Comparison of ENCODE assay signal across 26 cellular contexts in the genomic region with DNA sequence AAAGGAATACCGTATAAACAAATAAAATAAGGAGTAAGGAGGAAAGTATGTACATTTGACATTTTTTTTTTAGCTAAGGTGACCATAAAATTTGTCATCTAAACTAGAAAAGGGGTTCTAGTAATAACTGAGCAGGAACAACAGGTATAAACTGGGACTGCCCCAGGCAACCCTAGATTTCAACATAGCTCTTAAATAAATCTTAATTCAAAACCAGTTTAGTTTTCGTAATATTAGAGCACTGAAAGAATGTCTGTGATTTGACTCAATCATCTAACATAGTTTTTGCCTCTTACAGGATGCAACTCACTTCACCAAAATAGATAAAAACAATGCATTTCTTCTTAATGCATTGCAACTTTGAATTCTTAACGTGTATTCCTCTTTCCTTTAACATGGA.
DNase-seq lines count a peak whose midpoint lies in the region; ATAC-seq and TF ChIP-seq lines count a peak whose summit lies in the region.
"Had no signal": no experiment of that assay in that cellular context is flagged by ENCODE, and none has a peak within 500 bp of the region (broad histone marks: within the 10 kb centered on the region; RNA-seq: fewer than 3 reads in every experiment).

No MANE protein-coding gene starts in this region.

- WGBS in GM23248 (ENCODE audit: low coverage in 1 of 2, low lambda C conversion rate in 2 of 2, missing lambda C conversion rate in 2 of 2), 2 experiments, result 61 to 65% methylated on average over 3 of the region's 3 CpGs

- H3K9me2 ChIP-seq in GM23248 (ENCODE audit: insufficient read depth), result no peaks in the 10 kb centered on the region

- no peak overlapping the region for H2AFZ ChIP-seq in GM23248
- no peak overlapping the region for H2AFZ ChIP-seq in osteoblast (ENCODE audit: low read length)

- peak; percentile 50 for ATAC-seq in RWPE2 (ENCODE audit: low read depth)
- ATAC-seq in GM18858 (IDR thresholded peaks at IDR 0.05; ENCODE audit: unreplicated experiment), result no peak
- ATAC-seq: CD8-positive, alpha-beta T cell; K562; natural killer cell; T-cell had no signal

- peaks cover 31% of the 10 kb centered on the region for H3F3A ChIP-seq in GM23248 (ENCODE audit: insufficient read depth)

- H3K27ac ChIP-seq in GM23248 (peak overlapping the region; percentile 87), RWPE2 (ENCODE audit: poor library complexity, severe bottlenecking) (peak overlapping the region; percentile 75), osteoblast (ENCODE audit: low read depth, low read length) (peak overlapping the region; percentile 87)
- H3K27ac ChIP-seq: lower lobe of right lung had no signal

- no peaks in the 10 kb centered on the region for H4K20me1 ChIP-seq in GM23248 (ENCODE audit: insufficient read depth)
- H4K20me1 ChIP-seq in osteoblast (ENCODE audit: insufficient read depth, low read length), result no peaks in the 10 kb centered on the region

- in situ Hi-C loops in GM23248 (cut with MboI), result loop anchor here (10.0 to 25.0 kb wide), 2 partner anchors 154 to 701 kb away; no protein-coding TSS in a partner anchor

- H3K9me3 ChIP-seq in GM23248 (ENCODE audit: low read depth) (no peaks in the 10 kb centered on the region), RWPE2 (ENCODE audit: severe bottlenecking) (no peaks in the 10 kb centered on the region), osteoblast (ENCODE audit: low read depth, low read length) (no peaks in the 10 kb centered on the region)
- H3K9me3 ChIP-seq: lower lobe of right lung, MG63 had no signal

- no peaks in the 10 kb centered on the region for H3K36me3 ChIP-seq in GM23248 (ENCODE audit: low read depth)
- no peaks in the 10 kb centered on the region for H3K36me3 ChIP-seq in RWPE2 (ENCODE audit: low read depth)
- no peaks in the 10 kb centered on the region for H3K36me3 ChIP-seq in osteoblast (ENCODE audit: insufficient read depth, low read length)
- H3K36me3 ChIP-seq: lower lobe of right lung had no signal

- H3K4me2 ChIP-seq in GM23248 (ENCODE audit: unreplicated experiment) (peak overlapping the region; percentile 87), osteoblast (ENCODE audit: insufficient read depth, low read length) (peak overlapping the region; percentile 69)

- peak; percentile 19 for DNase-seq in GM23248
- DNase-seq in RWPE2 (ENCODE audit: low spot score), result no peak
- peak; percentile 89 for DNase-seq in epithelial cell of esophagus (ENCODE audit: low read depth)
- DNase-seq in osteoblast (ENCODE audit: insufficient read length, low spot score, missing footprints), result no peak
- no peak for DNase-seq in central memory CD4-positive, alpha-beta T cell
- DNase-seq in stimulated activated naive CD4-positive, alpha-beta T cell (lab: John Stamatoyannopoulos, UW), result no peak
- DNase-seq: activated CD4-positive, alpha-beta T cell treated with anti-CD3 and anti-CD28 coated beads, Interleukin-2, amount 50 U/mL, for 4 hours; activated gamma-delta T cell treated with Interleukin-2 at 50 U/mL for 16 hours; activated naive CD8-positive, alpha-beta T cell treated with anti-CD3 and anti-CD28 coated beads, Interleukin-2, amount 10 ng/mL, durations not matched to agents 7 days and 5 days; activated T-cell treated with anti-CD3 and anti-CD28 coated beads, Interleukin-2, amount 50 U/mL, for 48 hours; CD8-positive, alpha-beta T cell; foreskin melanocyte; kidney; lower lobe of right lung; natural killer cell; NCI-H1105; NCI-H187; NCI-H2171; NCI-H510A treated with DMSO at 0.1 percent for 48 hours; occipital lobe; stimulated activated naive CD4-positive, alpha-beta T cell treated with Interleukin-2 at 50 U/mL for 16 hours; T-cell had no signal

- TF ChIP-seq CTCF in RWPE2 (IDR thresholded peaks at IDR 0.05; ENCODE audit: poor library complexity, severe bottlenecking) (no peak), epithelial cell of esophagus (IDR thresholded peaks at IDR 0.05; ENCODE audit: insufficient read depth, low read depth, low read length, missing control alignments) (no peak), osteoblast (IDR thresholded peaks at IDR 0.05; ENCODE audit: extremely low read depth, low read depth, low read length) (no peak)

- H3K4me1 ChIP-seq in GM23248 (ENCODE audit: insufficient read depth) (peaks cover 51% of the 10 kb centered on the region), RWPE2 (ENCODE audit: insufficient read depth, poor library complexity, severe bottlenecking) (peaks cover 41% of the 10 kb centered on the region), osteoblast (ENCODE audit: insufficient read depth, low read length) (peaks cover 36% of the 10 kb centered on the region)

- H3K4me3 ChIP-seq in GM23248 (peak overlapping the region; percentile 49), RWPE2 (ENCODE audit: severe bottlenecking) (no peak overlapping the region), epithelial cell of esophagus (ENCODE audit: low read length) (no peak overlapping the region), osteoblast (ENCODE audit: insufficient read depth, low read length) (no peak overlapping the region)
- H3K4me3 ChIP-seq: K562, lower lobe of right lung, MG63, skin epidermis had no signal

- H3K79me2 ChIP-seq in GM23248 (ENCODE audit: insufficient read depth) (no peaks in the 10 kb centered on the region), osteoblast (ENCODE audit: insufficient read depth, low read length) (no peaks in the 10 kb centered on the region)

- peak overlapping the region; percentile 56; the same call in 1 of the 2 replicates for H3K9ac ChIP-seq in GM23248

- no peaks in the 10 kb centered on the region for H3K27me3 ChIP-seq in GM23248 (replicated peaks; ENCODE audit: insufficient read depth)
- H3K27me3 ChIP-seq in RWPE2 (ENCODE audit: insufficient read depth, poor library complexity, severe bottlenecking), result no peaks in the 10 kb centered on the region
- H3K27me3 ChIP-seq in osteoblast (ENCODE audit: insufficient read depth, low read length), result no peaks in the 10 kb centered on the region
- H3K27me3 ChIP-seq: MG63 had no signal

Comparison
In these comparisons a context has a peak if more than half of its experiments do, and no peak if none do; other contexts are left out.
1. DNase-seq: peak in GM23248 (single experiment) and epithelial cell of esophagus (single experiment); none in RWPE2 (single experiment), osteoblast (single experiment), central memory CD4-positive, alpha-beta T cell (single experiment) and stimulated activated naive CD4-positive, alpha-beta T cell (0 of 6).
2. Peak in every context shown above with its lines, with median percentiles within 50 percentile points of each other: H3K27ac ChIP-seq.